2 cellular contexts compared by ENCODE assay signal in the genomic region with DNA sequence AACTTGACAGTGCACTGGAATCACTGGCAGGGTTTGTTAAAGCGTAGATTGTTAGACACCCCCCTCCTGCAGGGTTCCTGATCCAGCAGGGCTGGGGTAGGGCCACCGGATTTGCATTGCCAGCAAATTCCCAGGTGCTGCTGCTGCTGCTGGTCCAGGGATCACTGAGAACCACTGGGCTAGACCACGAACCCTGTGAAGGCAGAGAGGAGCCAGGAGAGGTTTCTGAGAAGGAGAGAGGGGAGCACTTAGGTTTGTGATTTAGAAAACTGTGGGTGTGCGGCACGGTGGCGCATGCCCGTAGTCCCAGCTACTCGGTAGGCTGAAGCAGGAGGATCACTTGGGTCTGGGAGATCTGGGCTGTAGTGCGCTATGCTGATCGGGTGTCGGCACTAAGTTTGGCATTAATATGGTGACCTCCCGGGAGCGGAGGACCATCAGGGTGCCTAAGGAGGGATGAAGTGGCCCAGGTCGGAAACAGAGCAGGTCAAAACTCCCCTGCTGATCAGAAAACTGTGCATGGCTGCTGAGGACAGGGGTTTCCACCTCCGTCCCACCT.
TF ChIP-seq lines count a peak whose summit lies in the region.

No MANE protein-coding gene starts in this region.

TF ChIP-seq in liver, 16 proteins besides CTCF, POLR2A, EP300 and RAD21:
- TF ChIP-seq RXRA (IDR thresholded peaks at IDR 0.05) (no peak), EGR1 (IDR thresholded peaks at IDR 0.05; ENCODE audit: low read depth in 2 of 2) (no peak)

TF ChIP-seq in HepG2, 621 proteins besides CTCF, POLR2A, EP300 and RAD21:
- TF ChIP-seq MAFK (conservative IDR thresholded peaks at IDR 0.05 in 1 of 2, IDR thresholded peaks at IDR 0.05 in 1 of 2; ENCODE audit: low read length in 2 of 2) (0 out of 4 replicates have a peak, but pooled peaks of 1 of the 2 experiments have one; percentile 11), ZC3H13 (CRISPR knock-in tag; IDR thresholded peaks at IDR 0.05) (no peak)
